14 cellular contexts compared by ENCODE assay signal in the genomic region with DNA sequence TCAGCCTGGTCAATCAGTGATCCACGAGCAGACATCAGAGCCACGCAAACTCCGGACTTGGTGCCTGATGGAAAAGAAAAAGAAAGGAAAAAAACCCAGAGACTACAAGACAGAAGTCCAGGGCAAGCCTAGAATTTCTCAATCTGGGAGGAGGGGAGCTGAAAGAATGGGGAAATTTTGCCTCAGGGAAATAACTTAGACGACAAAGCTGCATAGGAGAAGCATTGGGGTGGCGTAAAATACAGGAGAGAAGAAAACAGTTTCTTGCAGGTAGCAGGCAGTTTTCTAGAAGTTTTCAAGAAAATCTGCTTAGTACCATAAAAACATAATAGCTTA. TPM values are rescaled to one million over a fixed set of nuclear protein-coding genes. Genes with fewer than 3 reads are reported as not detected.
DNase-seq lines count a peak whose midpoint lies in the region; TF ChIP-seq lines count a peak whose summit lies in the region.
"Had no signal": no experiment of that assay in that cellular context is flagged by ENCODE, and none has a peak within 500 bp of the region (broad histone marks: within the 10 kb centered on the region; RNA-seq: fewer than 3 reads in every experiment).

No MANE protein-coding gene starts in this region.

- CTCF ChIA-PET in RWPE1 (lab: Yijun Ruan, JAX) = interaction anchor here (0.8 to 1.8 kb wide), 3 partner anchors 18 to 259 kb away, joined by 3 to 8 read pairs (median 4); no protein-coding TSS in a partner anchor

- DNase-seq in RWPE1 (ENCODE audit: low spot score) = no peak
- DNase-seq in fibroblast of pulmonary artery (ENCODE audit: low read depth) = peak; percentile 25
- peak; percentile 83 for DNase-seq in renal cortical epithelial cell (ENCODE audit: low read depth)
- no peak for DNase-seq in effector CD4-positive, alpha-beta T cell
- DNase-seq in HuH-7 (ENCODE audit: low spot score) = no peak
- no peak for DNase-seq in DMS153 treated with DMSO at 0.1 percent for 48 hours (lab: John Stamatoyannopoulos, UW; ENCODE audit: unreplicated experiment)
- DNase-seq in NK-92 treated with Interleukin-12 subunit alpha and Interleukin-12 subunit beta, amount 100 ng/mL, for 24 hours (lab: John Stamatoyannopoulos, UW) = no peak
- DNase-seq: amniotic stem cell; cortex of kidney; immature natural killer cell; stimulated activated naive CD4-positive, alpha-beta T cell treated with Interleukin-2 at 50 U/mL for 16 hours had no signal

- H3K36me3 ChIP-seq in ES-I3 (ENCODE audit: insufficient read depth, low read length) = no peaks in the 10 kb centered on the region
- H3K36me3 ChIP-seq: gastrocnemius medialis had no signal

- peak overlapping the region; percentile 4; the same call in 1 of the 2 replicates for H3K9ac ChIP-seq in ES-I3 (ENCODE audit: low read depth, low read length)

- no peak overlapping the region for H3K4me3 ChIP-seq in fibroblast of pulmonary artery (replicated peaks; ENCODE audit: low read depth, low read length)
- H3K4me3 ChIP-seq: gastrocnemius medialis had no signal

- H3K4me1 ChIP-seq in ES-I3 (ENCODE audit: insufficient read depth, low read length) = peaks cover 12% of the 10 kb centered on the region

- TF ChIP-seq CTCF in RWPE1 (conservative IDR thresholded peaks at IDR 0.05; ENCODE audit: low read depth) (no peak), fibroblast of pulmonary artery (IDR thresholded peaks at IDR 0.05; ENCODE audit: low read length, missing control alignments) (no peak)

- POLR2A ChIA-PET in RWPE1 (lab: Yijun Ruan, JAX; ENCODE audit: low non-redundant PET) = no interaction called here

- H3K9me3 ChIP-seq in ES-I3 (ENCODE audit: control insufficient read depth, insufficient read depth, low read length) = no peaks in the 10 kb centered on the region
- H3K9me3 ChIP-seq: gastrocnemius medialis had no signal

- peak overlapping the region; percentile 75 for H3K27ac ChIP-seq in RWPE1
- H3K27ac ChIP-seq: C4-2B, gastrocnemius medialis had no signal

RNA-seq across cellular contexts. Expression of a gene that starts 2.6 kb away (rescaled TPM):
- 76.7 and 78.5 TPM in 2 replicates for total RNA-seq in renal cortical epithelial cell

RNA-seq across cellular contexts. Expression of a gene that starts 19.3 kb away (rescaled TPM):
- 24.3 and 33.0 TPM in 2 replicates for total RNA-seq in renal cortical epithelial cell

RNA-seq across cellular contexts. Expression of a gene that starts 54.6 kb away (rescaled TPM):
- total RNA-seq in renal cortical epithelial cell = 22.9 and 40.8 TPM in 2 replicates

Comparison
In these comparisons a context has a peak if more than half of its experiments do, and no peak if none do; other contexts are left out.
1. DNase-seq: peak in fibroblast of pulmonary artery (single experiment) and renal cortical epithelial cell (single experiment); none in RWPE1 (single experiment), effector CD4-positive, alpha-beta T cell (single experiment), HuH-7 (single experiment), DMS153 treated with DMSO at 0.1 percent for 48 hours (single experiment) and NK-92 treated with Interleukin-12 subunit alpha and Interleukin-12 subunit beta, amount 100 ng/mL, for 24 hours (single experiment).